In genomic region chr20:101975-102374, GRCh38 we compare ENCODE assay signal across 11 cellular contexts. TPM values are rescaled to one million over a fixed set of nuclear protein-coding genes. Genes with fewer than 3 reads are reported as not detected.
"Had no signal": no experiment of that assay in that cellular context is flagged by ENCODE, and none has a peak within 500 bp of the region (broad histone marks: within the 10 kb centered on the region; RNA-seq: fewer than 3 reads in every experiment).

No MANE protein-coding gene starts in this region.

- H3K36me3 ChIP-seq: HAP-1 had no signal

- H3K9me3 ChIP-seq: HAP-1 had no signal

- H3K4me3 ChIP-seq: GM23248, GM23338, HAP-1 had no signal

- ATAC-seq: GM23338, HCT116 had no signal

- H3K27ac ChIP-seq: GM23248 had no signal

- DNase-seq: GM23248, GOT3, H7, H9, HCEC 1CT, HFFc6 had no signal

RNA-seq across cellular contexts. Expression of gene DEFB125, which starts 14.5 kb away (rescaled TPM):
- total RNA-seq: GM23248, GM23338, H1, H4, H7, H9, HFFc6 had no signal

RNA-seq across cellular contexts. Expression of gene DEFB126, which starts 40.4 kb away (rescaled TPM):
- total RNA-seq: GM23248, GM23338, H1, H4, H7, H9, HFFc6 had no signal

RNA-seq across cellular contexts. Expression of gene DEFB127, which starts 55.3 kb away (rescaled TPM):
- total RNA-seq: GM23248, GM23338, H1, H4, H7, H9, HFFc6 had no signal
